2 cellular contexts compared by ENCODE assay signal in genomic region chr7:27433581-27433980, GRCh38.
TF ChIP-seq lines count a peak whose summit lies in the region.

No MANE protein-coding gene starts in this region.

TF ChIP-seq in GM23338, 12 proteins besides CTCF, POLR2A, EP300 and RAD21 (continued from another document):
- TF ChIP-seq ZNF462 (CRISPR knock-in tag; IDR thresholded peaks at IDR 0.05): no peak
- TF ChIP-seq POLR2AphosphoS5 (IDR thresholded peaks at IDR 0.05; ENCODE audit: low read depth): no peak

TF ChIP-seq in WTC11, 78 proteins besides CTCF, POLR2A, EP300 and RAD21 (continued from another document):
- TF ChIP-seq, protein P1, sequence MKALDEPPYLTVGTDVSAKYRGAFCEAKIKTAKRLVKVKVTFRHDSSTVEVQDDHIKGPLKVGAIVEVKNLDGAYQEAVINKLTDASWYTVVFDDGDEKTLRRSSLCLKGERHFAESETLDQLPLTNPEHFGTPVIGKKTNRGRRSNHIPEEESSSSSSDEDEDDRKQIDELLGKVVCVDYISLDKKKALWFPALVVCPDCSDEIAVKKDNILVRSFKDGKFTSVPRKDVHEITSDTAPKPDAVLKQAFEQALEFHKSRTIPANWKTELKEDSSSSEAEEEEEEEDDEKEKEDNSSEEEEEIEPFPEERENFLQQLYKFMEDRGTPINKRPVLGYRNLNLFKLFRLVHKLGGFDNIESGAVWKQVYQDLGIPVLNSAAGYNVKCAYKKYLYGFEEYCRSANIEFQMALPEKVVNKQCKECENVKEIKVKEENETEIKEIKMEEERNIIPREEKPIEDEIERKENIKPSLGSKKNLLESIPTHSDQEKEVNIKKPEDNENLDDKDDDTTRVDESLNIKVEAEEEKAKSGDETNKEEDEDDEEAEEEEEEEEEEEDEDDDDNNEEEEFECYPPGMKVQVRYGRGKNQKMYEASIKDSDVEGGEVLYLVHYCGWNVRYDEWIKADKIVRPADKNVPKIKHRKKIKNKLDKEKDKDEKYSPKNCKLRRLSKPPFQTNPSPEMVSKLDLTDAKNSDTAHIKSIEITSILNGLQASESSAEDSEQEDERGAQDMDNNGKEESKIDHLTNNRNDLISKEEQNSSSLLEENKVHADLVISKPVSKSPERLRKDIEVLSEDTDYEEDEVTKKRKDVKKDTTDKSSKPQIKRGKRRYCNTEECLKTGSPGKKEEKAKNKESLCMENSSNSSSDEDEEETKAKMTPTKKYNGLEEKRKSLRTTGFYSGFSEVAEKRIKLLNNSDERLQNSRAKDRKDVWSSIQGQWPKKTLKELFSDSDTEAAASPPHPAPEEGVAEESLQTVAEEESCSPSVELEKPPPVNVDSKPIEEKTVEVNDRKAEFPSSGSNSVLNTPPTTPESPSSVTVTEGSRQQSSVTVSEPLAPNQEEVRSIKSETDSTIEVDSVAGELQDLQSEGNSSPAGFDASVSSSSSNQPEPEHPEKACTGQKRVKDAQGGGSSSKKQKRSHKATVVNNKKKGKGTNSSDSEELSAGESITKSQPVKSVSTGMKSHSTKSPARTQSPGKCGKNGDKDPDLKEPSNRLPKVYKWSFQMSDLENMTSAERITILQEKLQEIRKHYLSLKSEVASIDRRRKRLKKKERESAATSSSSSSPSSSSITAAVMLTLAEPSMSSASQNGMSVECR (CRISPR knock-in tag; IDR thresholded peaks at IDR 0.05; ENCODE audit: borderline replicate concordance): no peak
- TF ChIP-seq CREM (CRISPR knock-in tag; IDR thresholded peaks at IDR 0.05): no peak
- TF ChIP-seq, protein P2, sequence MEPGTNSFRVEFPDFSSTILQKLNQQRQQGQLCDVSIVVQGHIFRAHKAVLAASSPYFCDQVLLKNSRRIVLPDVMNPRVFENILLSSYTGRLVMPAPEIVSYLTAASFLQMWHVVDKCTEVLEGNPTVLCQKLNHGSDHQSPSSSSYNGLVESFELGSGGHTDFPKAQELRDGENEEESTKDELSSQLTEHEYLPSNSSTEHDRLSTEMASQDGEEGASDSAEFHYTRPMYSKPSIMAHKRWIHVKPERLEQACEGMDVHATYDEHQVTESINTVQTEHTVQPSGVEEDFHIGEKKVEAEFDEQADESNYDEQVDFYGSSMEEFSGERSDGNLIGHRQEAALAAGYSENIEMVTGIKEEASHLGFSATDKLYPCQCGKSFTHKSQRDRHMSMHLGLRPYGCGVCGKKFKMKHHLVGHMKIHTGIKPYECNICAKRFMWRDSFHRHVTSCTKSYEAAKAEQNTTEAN (CRISPR knock-in tag; IDR thresholded peaks at IDR 0.05): no peak
- TF ChIP-seq, protein P3, sequence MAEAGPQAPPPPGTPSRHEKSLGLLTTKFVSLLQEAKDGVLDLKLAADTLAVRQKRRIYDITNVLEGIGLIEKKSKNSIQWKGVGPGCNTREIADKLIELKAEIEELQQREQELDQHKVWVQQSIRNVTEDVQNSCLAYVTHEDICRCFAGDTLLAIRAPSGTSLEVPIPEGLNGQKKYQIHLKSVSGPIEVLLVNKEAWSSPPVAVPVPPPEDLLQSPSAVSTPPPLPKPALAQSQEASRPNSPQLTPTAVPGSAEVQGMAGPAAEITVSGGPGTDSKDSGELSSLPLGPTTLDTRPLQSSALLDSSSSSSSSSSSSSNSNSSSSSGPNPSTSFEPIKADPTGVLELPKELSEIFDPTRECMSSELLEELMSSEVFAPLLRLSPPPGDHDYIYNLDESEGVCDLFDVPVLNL (CRISPR knock-in tag; IDR thresholded peaks at IDR 0.05; ENCODE audit: borderline replicate concordance, low read depth): no peak
- no peak for TF ChIP-seq ATF6 (CRISPR knock-in tag; IDR thresholded peaks at IDR 0.05)
- no peak for TF ChIP-seq TEAD1 (CRISPR knock-in tag; IDR thresholded peaks at IDR 0.05)
- TF ChIP-seq, protein P4, sequence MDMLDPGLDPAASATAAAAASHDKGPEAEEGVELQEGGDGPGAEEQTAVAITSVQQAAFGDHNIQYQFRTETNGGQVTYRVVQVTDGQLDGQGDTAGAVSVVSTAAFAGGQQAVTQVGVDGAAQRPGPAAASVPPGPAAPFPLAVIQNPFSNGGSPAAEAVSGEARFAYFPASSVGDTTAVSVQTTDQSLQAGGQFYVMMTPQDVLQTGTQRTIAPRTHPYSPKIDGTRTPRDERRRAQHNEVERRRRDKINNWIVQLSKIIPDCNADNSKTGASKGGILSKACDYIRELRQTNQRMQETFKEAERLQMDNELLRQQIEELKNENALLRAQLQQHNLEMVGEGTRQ (CRISPR knock-in tag; IDR thresholded peaks at IDR 0.05): no peak
- no peak for TF ChIP-seq MYBL2 (CRISPR knock-in tag; IDR thresholded peaks at IDR 0.05)
- TF ChIP-seq ZNF396 (CRISPR knock-in tag; IDR thresholded peaks at IDR 0.05; ENCODE audit: borderline replicate concordance): no peak
- TF ChIP-seq ZNF263 (CRISPR knock-in tag; IDR thresholded peaks at IDR 0.05; ENCODE audit: low read depth): no peak
- TF ChIP-seq MXD4 (CRISPR knock-in tag; IDR thresholded peaks at IDR 0.05; ENCODE audit: borderline replicate concordance): no peak
- TF ChIP-seq ETV6 (CRISPR knock-in tag; IDR thresholded peaks at IDR 0.05): no peak
